In the genomic region with DNA sequence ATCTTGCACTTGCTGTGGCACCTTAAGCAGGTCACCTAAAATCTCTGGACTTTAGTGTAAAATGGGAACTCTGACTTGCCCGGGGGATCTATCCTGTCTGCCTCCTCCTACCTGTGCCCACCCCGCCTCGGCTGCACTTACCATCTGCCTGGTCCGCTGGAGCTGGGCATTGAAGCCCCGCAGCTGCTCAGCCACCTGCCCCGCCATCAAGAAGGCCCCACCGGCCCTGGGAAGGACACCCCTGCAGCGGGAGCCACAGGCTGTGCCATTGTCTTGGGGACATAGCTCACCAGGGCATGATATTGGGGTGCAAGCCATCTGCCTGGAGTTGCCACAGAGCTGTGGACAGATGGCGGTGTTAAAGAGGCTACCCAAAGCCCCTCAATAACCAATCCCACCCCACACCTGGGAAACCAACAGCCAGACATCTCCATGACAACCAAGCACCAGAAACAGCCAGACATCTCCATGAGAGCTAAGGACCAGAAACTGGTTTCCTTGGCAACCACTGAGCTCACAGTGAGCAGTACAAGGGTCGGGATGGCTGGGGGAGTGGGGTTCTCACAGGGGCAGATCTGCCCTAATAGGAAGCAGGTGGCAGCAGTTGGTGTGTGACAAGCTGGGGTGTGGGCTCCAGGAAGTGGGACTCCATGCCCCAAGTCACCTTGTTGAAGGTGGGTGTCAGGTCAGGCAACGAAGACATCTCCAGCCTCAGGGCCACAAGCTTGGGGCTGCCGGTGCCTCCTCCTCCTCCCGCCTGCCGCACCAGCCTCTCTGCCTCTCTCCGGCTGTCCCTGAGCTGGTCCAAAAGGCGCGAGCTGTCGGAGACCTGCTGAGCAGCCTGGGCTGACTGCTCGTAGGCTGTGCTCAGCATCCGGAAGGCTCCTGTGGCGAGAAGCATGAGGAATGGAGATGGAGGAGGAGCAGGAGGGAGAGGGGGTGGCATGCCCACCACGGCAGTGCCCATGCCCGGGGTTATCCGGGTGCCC, we compare ENCODE assay signal across 20 cellular contexts. TPM values are rescaled to one million over a fixed set of nuclear protein-coding genes. Genes with fewer than 3 reads are reported as not detected.
DNase-seq lines count a peak whose midpoint lies in the region; ATAC-seq and TF ChIP-seq lines count a peak whose summit lies in the region.
"Had no signal": no experiment of that assay in that cellular context is flagged by ENCODE, and none has a peak within 500 bp of the region (broad histone marks: within the 10 kb centered on the region; RNA-seq: fewer than 3 reads in every experiment).

No MANE protein-coding gene starts in this region.

- dilution Hi-C loops in mammary epithelial cell (cut with HindIII; ENCODE audit: low sequenced_read_pairs) = no loop called here

- intact Hi-C loops in Calu3 (cut with micrococcal nuclease; ENCODE audit: unreplicated experiment) (no loop called here), mammary epithelial cell (cut with micrococcal nuclease) (no loop called here)

- H3K27me3 ChIP-seq in mammary epithelial cell (ENCODE audit: insufficient read depth, low read length) (no peaks in the 10 kb centered on the region), neural progenitor cell (no peaks in the 10 kb centered on the region)
- H3K27me3 ChIP-seq: MG63, Peyer's patch had no signal

- H3K27ac Mint-ChIP-seq in Calu3 (ENCODE audit: unreplicated experiment) (no peak overlapping the region), neural progenitor cell (no peak overlapping the region)
- no peak overlapping the region for H3K27ac Mint-ChIP-seq in stimulated activated memory B cell treated with anti-CD40 and anti-IgM and Interleukin-4, amounts not matched to agents 10 μg/mL and 1 μg/mL and 100 μg/mL, for 72 hours

- H4K20me1 ChIP-seq in mammary epithelial cell (ENCODE audit: insufficient read depth, low read length) (peaks cover 72% of the 10 kb centered on the region), neural progenitor cell (ENCODE audit: low read depth) (no peaks in the 10 kb centered on the region)

- H3K27me3 Mint-ChIP-seq in Calu3 (ENCODE audit: unreplicated experiment) = no peaks in the 10 kb centered on the region
- H3K27me3 Mint-ChIP-seq in neural progenitor cell (ENCODE audit: insufficient read depth, low read depth) = peaks cover 10% of the 10 kb centered on the region
- peaks cover 35% of the 10 kb centered on the region for H3K27me3 Mint-ChIP-seq in stimulated activated memory B cell treated with anti-CD40 and anti-IgM and Interleukin-4, amounts not matched to agents 10 μg/mL and 1 μg/mL and 100 μg/mL, for 72 hours

- TF ChIP-seq CTCF in Calu3 (IDR thresholded peaks at IDR 0.05; ENCODE audit: unreplicated experiment) (no peak), mammary epithelial cell (conservative IDR thresholded peaks at IDR 0.05 in 1 of 2, IDR thresholded peaks at IDR 0.05 in 1 of 2; ENCODE audit: extremely low read depth in 1 of 2, insufficient read depth in 1 of 2, low read depth in 1 of 2, low read length in 2 of 2) (no peak), neural progenitor cell (IDR thresholded peaks at IDR 0.05) (no peak)

- H2AFZ ChIP-seq in mammary epithelial cell (ENCODE audit: low read depth, low read length) = no peak overlapping the region
- H2AFZ ChIP-seq in neural progenitor cell (replicated peaks) = no peak overlapping the region

- BruUV-seq in Calu3 (replicated peaks; lab: Mats Ljungman, UMichigan) = TSS peak; percentile 50
- TSS peak; percentile 83 for BruUV-seq in mammary epithelial cell (replicated peaks; lab: Mats Ljungman, UMichigan)

- no peaks in the 10 kb centered on the region for H3K4me1 Mint-ChIP-seq in Calu3 (ENCODE audit: low read depth, unreplicated experiment)
- H3K4me1 Mint-ChIP-seq in neural progenitor cell = peaks cover 43% of the 10 kb centered on the region
- peaks cover 13% of the 10 kb centered on the region for H3K4me1 Mint-ChIP-seq in stimulated activated memory B cell treated with anti-CD40 and anti-IgM and Interleukin-4, amounts not matched to agents 10 μg/mL and 1 μg/mL and 100 μg/mL, for 72 hours

- in situ Hi-C loops in mammary epithelial cell (cut with MboI; ENCODE audit: low sequenced_read_pairs in 2 of 2) = no loop called here

- CTCF ChIA-PET in Calu3 (lab: Charles Lee) (interaction anchor here (0.7 to 1.5 kb wide), 3 partner anchors 10 to 54 kb away, joined by 3 read pairs; partner anchors contain the start of gene LAMB3), mammary epithelial cell (lab: Charles Lee; ENCODE audit: low non-redundant PET) (no interaction called here)

- H3K79me2 ChIP-seq in mammary epithelial cell (ENCODE audit: insufficient read depth, low read length) = peaks cover 71% of the 10 kb centered on the region
- no peaks in the 10 kb centered on the region for H3K79me2 ChIP-seq in neural progenitor cell (ENCODE audit: low read depth)

- H3K4me3 Mint-ChIP-seq in Calu3 (ENCODE audit: low read depth, unreplicated experiment) (no peak overlapping the region), neural progenitor cell (no peak overlapping the region)
- no peak overlapping the region for H3K4me3 Mint-ChIP-seq in stimulated activated memory B cell treated with anti-CD40 and anti-IgM and Interleukin-4, amounts not matched to agents 10 μg/mL and 1 μg/mL and 100 μg/mL, for 72 hours
- H3K4me3 Mint-ChIP-seq: HFFc6 had no signal

- H3K9me3 Mint-ChIP-seq in Calu3 (ENCODE audit: low read depth, unreplicated experiment) (no peaks in the 10 kb centered on the region), neural progenitor cell (no peaks in the 10 kb centered on the region)
- H3K9me3 Mint-ChIP-seq in stimulated activated memory B cell treated with anti-CD40 and anti-IgM and Interleukin-4, amounts not matched to agents 10 μg/mL and 1 μg/mL and 100 μg/mL, for 72 hours = no peaks in the 10 kb centered on the region
- H3K9me3 Mint-ChIP-seq: HFFc6 had no signal

- H3K4me1 ChIP-seq in mammary epithelial cell (ENCODE audit: insufficient read depth, low read length) = peaks cover 4% of the 10 kb centered on the region
- H3K4me1 ChIP-seq in neural progenitor cell = no peaks in the 10 kb centered on the region

- no peaks in the 10 kb centered on the region for H3F3A ChIP-seq in neural progenitor cell (ENCODE audit: low read depth)

- H3K9me3 ChIP-seq in mammary epithelial cell (replicated peaks; ENCODE audit: insufficient read depth, low read length) = no peaks in the 10 kb centered on the region
- H3K9me3 ChIP-seq in neural progenitor cell (ENCODE audit: low read depth) = no peaks in the 10 kb centered on the region
- H3K9me3 ChIP-seq: MG63, Peyer's patch had no signal

- WGBS in mammary epithelial cell (ENCODE audit: low coverage, missing lambda C conversion rate) = 89% methylated on average over 20 of the region's 24 CpGs

- H3K4me3 ChIP-seq in mammary epithelial cell (replicated peaks in 1 of 3; ENCODE audit: insufficient read depth in 1 of 3, low read depth in 2 of 3, low read length in 3 of 3) = no peak overlapping the region
- H3K4me3 ChIP-seq in neural progenitor cell = no peak overlapping the region
- H3K4me3 ChIP-seq: MG63, Peyer's patch had no signal

- H3K36me3 Mint-ChIP-seq in Calu3 (ENCODE audit: insufficient read depth, unreplicated experiment) = peaks cover 73% of the 10 kb centered on the region
- no peaks in the 10 kb centered on the region for H3K36me3 Mint-ChIP-seq in neural progenitor cell
- no peaks in the 10 kb centered on the region for H3K36me3 Mint-ChIP-seq in stimulated activated memory B cell treated with anti-CD40 and anti-IgM and Interleukin-4, amounts not matched to agents 10 μg/mL and 1 μg/mL and 100 μg/mL, for 72 hours

- H3K9ac ChIP-seq in mammary epithelial cell (ENCODE audit: insufficient read depth, low read length) (no peak overlapping the region), neural progenitor cell (no peak overlapping the region)
- H3K9ac ChIP-seq: KMS-11 had no signal

- H3K36me3 ChIP-seq in mammary epithelial cell (ENCODE audit: insufficient read depth, low read length) (peaks cover 94% of the 10 kb centered on the region), neural progenitor cell (no peaks in the 10 kb centered on the region)
- H3K36me3 ChIP-seq: MG63 had no signal

- ATAC-seq in GM21717 (IDR thresholded peaks at IDR 0.05; ENCODE audit: unreplicated experiment) = no peak
- ATAC-seq in stimulated activated memory B cell treated with anti-CD40 and anti-IgM and Interleukin-4, amounts not matched to agents 10 μg/mL and 1 μg/mL and 100 μg/mL, for 72 hours = no peak

- H3K4me2 ChIP-seq in mammary epithelial cell (ENCODE audit: insufficient read depth, low read depth, low read length) = no peak overlapping the region
- H3K4me2 ChIP-seq in neural progenitor cell = no peak overlapping the region
- H3K4me2 ChIP-seq: KMS-11 had no signal

- H3K27ac ChIP-seq in mammary epithelial cell (ENCODE audit: insufficient read depth, low read depth, low read length) (no peak overlapping the region), neural progenitor cell (no peak overlapping the region)
- H3K27ac ChIP-seq: C4-2B, KMS-11, Peyer's patch had no signal

- DNase-seq in NCI-H1417 (lab: John Stamatoyannopoulos, UW) (peak in 2 of 3 experiments; percentile 16 to 56), NCI-H1417 treated with DMSO at 0.1 percent for 48 hours (lab: John Stamatoyannopoulos, UW) (no peak), Calu3 (no peak), mammary epithelial cell (no peak), neural progenitor cell (ENCODE audit: low spot score) (peak; percentile 10), DMS53 treated with DMSO at 0.1 percent for 48 hours (lab: John Stamatoyannopoulos, UW; ENCODE audit: unreplicated experiment) (no peak)
- DNase-seq: COR-L47, HFFc6, MG63, NCI-H1092 treated with DMSO at 0.1 percent for 48 hours, NCI-H2029, NCI-H446, SIG-M5, SW 1271 had no signal

RNA-seq across cellular contexts. Expression of gene LAMB3, which starts 29.1 kb away (rescaled TPM):
- total RNA-seq in Calu3 (2022) = 331 and 333 TPM in 2 replicates
- total RNA-seq in mammary epithelial cell = 1,000 to 10,000 TPM in 1 of 2 donors, 100 to 1,000 TPM in 1; 920 to 2,749 TPM
- 1,283 TPM for polyA plus RNA-seq in mammary epithelial cell
- polyA minus RNA-seq in mammary epithelial cell = 1,625 TPM
- 0.19 TPM in 1 of 2 replicates, not detected in the other for total RNA-seq in neural progenitor cell (ENCODE audit: low replicate concordance)

RNA-seq across cellular contexts. Expression of gene CAMK1G, which starts 39.6 kb away (rescaled TPM):
- not detected in 2 replicates for total RNA-seq in Calu3 (2022)
- not detected for total RNA-seq in mammary epithelial cell
- polyA plus RNA-seq in mammary epithelial cell = not detected
- not detected for polyA minus RNA-seq in mammary epithelial cell
- 3.6 and 4.3 TPM in 2 replicates for total RNA-seq in neural progenitor cell (ENCODE audit: low replicate concordance)
- total RNA-seq: Daoy, Peyer's patch had no signal

RNA-seq across cellular contexts. Expression of gene G0S2, which starts 52.1 kb away (rescaled TPM):
- total RNA-seq in Calu3 (2022) (2.4 and 4.0 TPM in 2 replicates), mammary epithelial cell (10 to 100 TPM in 1 of 2 donors, 1 to 10 TPM in 1; 8.2 to 35.9 TPM), neural progenitor cell (ENCODE audit: low replicate concordance) (0.93 TPM in 1 of 2 replicates, not detected in the other)
- polyA plus RNA-seq in mammary epithelial cell = 20.8 TPM
- polyA minus RNA-seq in mammary epithelial cell = not detected

Comparison
In these comparisons a context has a peak if more than half of its experiments do, and no peak if none do; other contexts are left out.
1. DNase-seq: peak in NCI-H1417 (2 of 3) and neural progenitor cell (single experiment); none in NCI-H1417 treated with DMSO at 0.1 percent for 48 hours (single experiment), Calu3 (single experiment), mammary epithelial cell (single experiment) and DMS53 treated with DMSO at 0.1 percent for 48 hours (single experiment).
2. RNA of gene LAMB3, which starts 29.1 kb away (total RNA-seq): 920 to 2,749 TPM in mammary epithelial cell and 331 to 333 TPM in Calu3; 0.19 TPM in neural progenitor cell; every median in the first group is over 100 times any median in the second.